Comparison of ENCODE assay signal across 15 cellular contexts in the genomic region with DNA sequence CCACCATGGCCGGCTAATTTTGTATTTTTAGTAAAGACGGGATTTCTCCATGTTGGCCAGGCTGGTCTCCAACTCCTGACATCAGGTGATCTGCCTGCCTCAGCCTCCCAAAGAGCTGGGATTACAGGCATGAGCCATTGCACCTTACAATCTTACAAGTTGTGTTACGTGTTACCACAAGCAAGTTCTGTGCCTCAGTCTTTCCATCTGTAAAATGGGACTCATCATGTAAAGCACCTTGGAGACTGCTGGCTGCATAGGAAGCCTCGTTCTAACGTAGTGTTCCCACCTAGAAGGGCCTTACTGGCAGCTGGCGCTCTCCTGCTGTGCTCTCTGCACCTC. TPM values are rescaled to one million over a fixed set of nuclear protein-coding genes. Genes with fewer than 3 reads are reported as not detected.
DNase-seq lines count a peak whose midpoint lies in the region; ATAC-seq, FAIRE-seq and TF ChIP-seq lines count a peak whose summit lies in the region.
"Had no signal": no experiment of that assay in that cellular context is flagged by ENCODE, and none has a peak within 500 bp of the region (broad histone marks: within the 10 kb centered on the region; RNA-seq: fewer than 3 reads in every experiment).

No MANE protein-coding gene starts in this region.

- POLR2A ChIA-PET in PC-3 (lab: Charles Lee; ENCODE audit: unreplicated experiment), result no interaction called here

- no peaks in the 10 kb centered on the region for H3K79me2 ChIP-seq in PC-3 (ENCODE audit: low read length)

- no TSS peak for BruUV-seq in PC-3 (replicated peaks; lab: Mats Ljungman, UMichigan)

- no peak for TF ChIP-seq CTCF in PC-3 (conservative IDR thresholded peaks at IDR 0.05; ENCODE audit: low read depth, low read length)
- no peak for TF ChIP-seq CTCF in brain (conservative IDR thresholded peaks at IDR 0.05)
- no peak for TF ChIP-seq CTCF in testis (IDR thresholded peaks at IDR 0.05)

- H3K27ac ChIP-seq in PC-3 (ENCODE audit: low read length), result no peak overlapping the region
- peak overlapping the region; percentile 68 for H3K27ac ChIP-seq in muscle layer of colon (ENCODE audit: low read depth, low read length)
- H3K27ac ChIP-seq in testis, result peak overlapping the region; percentile 80 to 88
- H3K27ac ChIP-seq: BLaER1, upper lobe of left lung had no signal

- peak overlapping the region; percentile 42 for H3K4me2 ChIP-seq in PC-3 (ENCODE audit: low read length)
- H3K4me2 ChIP-seq: BLaER1 had no signal

- no peak overlapping the region for H2AFZ ChIP-seq in PC-3 (ENCODE audit: low read length)

- peaks cover 37% of the 10 kb centered on the region for H3K4me1 Mint-ChIP-seq in brain
- peaks cover 7% of the 10 kb centered on the region for H3K4me1 Mint-ChIP-seq in activated T-cell treated with anti-CD3 and anti-CD28 coated beads, Interleukin-2, amount 50 U/mL, for 4 hours (ENCODE audit: low read depth)

- peaks cover 13% of the 10 kb centered on the region for H3K27me3 Mint-ChIP-seq in brain
- H3K27me3 Mint-ChIP-seq in activated T-cell treated with anti-CD3 and anti-CD28 coated beads, Interleukin-2, amount 50 U/mL, for 4 hours (ENCODE audit: low read depth), result no peaks in the 10 kb centered on the region

- no peak for DNase-seq in PC-3
- DNase-seq in testis, result no peak
- no peak for DNase-seq in cerebellum (ENCODE audit: low spot score)
- DNase-seq in activated T-cell treated with anti-CD3 and anti-CD28 coated beads, Interleukin-2, amount 50 U/mL, for 4 hours, result no peak
- DNase-seq in GM12892 (ENCODE audit: insufficient read length), result no peak
- DNase-seq: activated CD4-positive, CD25-positive, alpha-beta regulatory T cell treated with anti-CD3 and anti-CD28 coated beads, Interleukin-2, amount 50 U/mL, for 72 hours; central memory CD4-positive, alpha-beta T cell had no signal

- H3K27ac Mint-ChIP-seq in brain, result peak overlapping the region; percentile 36 to 96 (median 79)
- H3K27ac Mint-ChIP-seq: activated naive CD4-positive, alpha-beta T cell treated with anti-CD3 and anti-CD28 coated beads, Interleukin-2, amount 50 U/mL, for 72 hours; T-helper 2 cell treated with Interferon-gamma antibody and Interleukin-4, amounts not matched to agents 5 μg/mL and 100 μg/mL, for 36 hours had no signal

- H3K4me3 ChIP-seq in PC-3 (ENCODE audit: low read length), result no peak overlapping the region
- no peak overlapping the region for H3K4me3 ChIP-seq in muscle layer of colon (ENCODE audit: low read depth in 1 of 2, low read length in 2 of 2)
- H3K4me3 ChIP-seq in testis, result no peak overlapping the region
- H3K4me3 ChIP-seq: BLaER1, upper lobe of left lung had no signal

- 45 to 58% methylated on average over 5 to 6 of the region's 6 CpGs for WGBS in testis, 2 donors

- peaks cover 3% of the 10 kb centered on the region; the same call in 1 of the 2 replicates for H3K36me3 ChIP-seq in PC-3 (ENCODE audit: low read depth, low read length)
- H3K36me3 ChIP-seq in muscle layer of colon (ENCODE audit: insufficient read depth, low read length), result peaks cover 15% of the 10 kb centered on the region
- H3K36me3 ChIP-seq in testis (ENCODE audit: low read depth, missing control alignments), result no peaks in the 10 kb centered on the region

- no peaks in the 10 kb centered on the region for H3K9me2 ChIP-seq in PC-3 (replicated peaks; ENCODE audit: low read length)

- no peak for TF ChIP-seq POLR2A in testis (IDR thresholded peaks at IDR 0.05)
- no peak for TF ChIP-seq POLR2A in GM12892 (IDR thresholded peaks at IDR 0.05; ENCODE audit: low read depth, low read length)

- CTCF ChIA-PET in PC-3 (lab: Charles Lee), result no interaction called here

- no peaks in the 10 kb centered on the region for H3K9me3 ChIP-seq in PC-3 (ENCODE audit: low read length)
- no peaks in the 10 kb centered on the region for H3K9me3 ChIP-seq in muscle layer of colon (ENCODE audit: low read length)
- no peaks in the 10 kb centered on the region for H3K9me3 ChIP-seq in testis
- H3K9me3 ChIP-seq: BLaER1, upper lobe of left lung had no signal

- H3K27me3 ChIP-seq in PC-3 (ENCODE audit: low read length) (no peaks in the 10 kb centered on the region), muscle layer of colon (ENCODE audit: control insufficient read depth in 1 of 2, insufficient read depth in 2 of 2, low read length in 2 of 2) (no peaks in the 10 kb centered on the region), testis (no peaks in the 10 kb centered on the region)
- H3K27me3 ChIP-seq: BLaER1, upper lobe of left lung had no signal

- H3K9me3 Mint-ChIP-seq in brain, result no peaks in the 10 kb centered on the region
- no peaks in the 10 kb centered on the region for H3K9me3 Mint-ChIP-seq in activated T-cell treated with anti-CD3 and anti-CD28 coated beads, Interleukin-2, amount 50 U/mL, for 4 hours
- H3K9me3 Mint-ChIP-seq: activated naive CD4-positive, alpha-beta T cell treated with anti-CD3 and anti-CD28 coated beads, Interleukin-2, amount 50 U/mL, for 72 hours; T-helper 2 cell treated with Interferon-gamma antibody and Interleukin-4, amounts not matched to agents 5 μg/mL and 100 μg/mL, for 36 hours had no signal

- H3K9ac ChIP-seq in PC-3 (ENCODE audit: low read length), result no peak overlapping the region
- H3K9ac ChIP-seq in muscle layer of colon (ENCODE audit: low read length), result no peak overlapping the region
- H3K9ac ChIP-seq: BLaER1 had no signal

- no peak for FAIRE-seq in GM12892 (lab: Jason Lieb, UNC)
- FAIRE-seq: endothelial cell of umbilical vein had no signal

- peaks cover 4% of the 10 kb centered on the region for H3K36me3 Mint-ChIP-seq in brain
- H3K36me3 Mint-ChIP-seq in activated T-cell treated with anti-CD3 and anti-CD28 coated beads, Interleukin-2, amount 50 U/mL, for 4 hours (ENCODE audit: insufficient read depth), result peaks cover 4% of the 10 kb centered on the region
- H3K36me3 Mint-ChIP-seq: activated naive CD4-positive, alpha-beta T cell treated with anti-CD3 and anti-CD28 coated beads, Interleukin-2, amount 50 U/mL, for 72 hours had no signal

- ATAC-seq in PC-3, result no peak
- no peak for ATAC-seq in activated T-cell treated with anti-CD3 and anti-CD28 coated beads, Interleukin-2, amount 50 U/mL, for 4 hours
- ATAC-seq: activated naive CD4-positive, alpha-beta T cell treated with anti-CD3 and anti-CD28 coated beads, Interleukin-2, amount 50 U/mL, for 72 hours had no signal

- no peaks in the 10 kb centered on the region for H4K20me1 ChIP-seq in PC-3 (ENCODE audit: low read length)

- no peaks in the 10 kb centered on the region for H3F3A ChIP-seq in PC-3 (ENCODE audit: low read length, unreplicated experiment)

- H3K4me1 ChIP-seq in PC-3 (ENCODE audit: insufficient read depth, low read length), result peaks cover 14% of the 10 kb centered on the region
- peaks cover 15% of the 10 kb centered on the region for H3K4me1 ChIP-seq in muscle layer of colon (ENCODE audit: insufficient read depth, low read length)
- H3K4me1 ChIP-seq in testis, result peaks cover 22% of the 10 kb centered on the region

- intact Hi-C loops in PC-3 (cut with micrococcal nuclease), result no loop called here
- intact Hi-C loops in testis (cut with DNase I; ENCODE audit: low total_unique reads), result no loop called here

- H3K4me3 Mint-ChIP-seq in brain, result peak overlapping the region in 1 of 5 experiments; percentile 57
- no peak overlapping the region for H3K4me3 Mint-ChIP-seq in activated T-cell treated with anti-CD3 and anti-CD28 coated beads, Interleukin-2, amount 50 U/mL, for 4 hours
- H3K4me3 Mint-ChIP-seq: T-helper 2 cell treated with Interferon-gamma antibody and Interleukin-4, amounts not matched to agents 5 μg/mL and 100 μg/mL, for 36 hours had no signal

RNA-seq across cellular contexts. Expression of a gene that starts 10.0 kb away (rescaled TPM):
- total RNA-seq in PC-3 (2014; rRNA removed) (62.3 and 98.4 TPM in 2 replicates), testis (100 to 1,000 TPM; 139 to 149 TPM), cerebellum (51.0 TPM)
- polyA plus RNA-seq in brain (ENCODE audit: insufficient read depth, low read depth, low replicate concordance) (152 TPM), testis (ENCODE audit: insufficient read depth, low read depth, low replicate concordance) (152 TPM)
- 10 to 100 TPM; 28.2 to 33.9 (median 30.9) TPM for total RNA-seq in activated T-cell treated with anti-CD3 and anti-CD28 coated beads, Interleukin-2, amount 50 U/mL, for 4 hours
- 25.1 TPM for polyA plus RNA-seq in GM12892 (2012; ENCODE audit: missing spikeins)

RNA-seq across cellular contexts. Expression of a gene that starts 20.0 kb away (rescaled TPM):
- total RNA-seq in PC-3 (2014; rRNA removed) (0.07 TPM in 1 of 2 replicates, not detected in the other), testis (1 to 10 TPM; 3.5 to 6.0 TPM), cerebellum (18.1 TPM)
- polyA plus RNA-seq in brain (ENCODE audit: insufficient read depth, low read depth, low replicate concordance) (145 TPM), testis (ENCODE audit: insufficient read depth, low read depth, low replicate concordance) (1.7 TPM)
- under 1 TPM in 1 of 3 donors, not detected in 2; 0.19 TPM for total RNA-seq in activated T-cell treated with anti-CD3 and anti-CD28 coated beads, Interleukin-2, amount 50 U/mL, for 4 hours
- 0.42 TPM for polyA plus RNA-seq in GM12892 (2012; ENCODE audit: missing spikeins)
- total RNA-seq: endothelial cell of umbilical vein had no signal
- polyA plus RNA-seq: endothelial cell of umbilical vein had no signal

RNA-seq across cellular contexts. Expression of a gene that starts 35.4 kb away (rescaled TPM):
- 75.4 and 87.9 TPM in 2 replicates for total RNA-seq in PC-3 (2014; rRNA removed)
- 116 TPM for polyA plus RNA-seq in brain (ENCODE audit: insufficient read depth, low read depth, low replicate concordance)
- total RNA-seq in testis, result 10 to 100 TPM; 27.0 to 47.6 TPM
- 90.0 TPM for polyA plus RNA-seq in testis (ENCODE audit: insufficient read depth, low read depth, low replicate concordance)
- total RNA-seq in cerebellum, result 4.3 TPM
- total RNA-seq in activated T-cell treated with anti-CD3 and anti-CD28 coated beads, Interleukin-2, amount 50 U/mL, for 4 hours, result 100 to 1,000 TPM; 167 to 201 (median 190) TPM
- polyA plus RNA-seq in GM12892 (2012; ENCODE audit: missing spikeins), result 128 TPM

RNA-seq across cellular contexts. Expression of a gene that starts 36.1 kb away (rescaled TPM):
- total RNA-seq in PC-3 (2014; rRNA removed) (not detected in 2 replicates), testis (under 1 TPM in 1 of 2 donors, not detected in 1; 0.25 TPM), cerebellum (not detected)
- polyA plus RNA-seq in brain (ENCODE audit: insufficient read depth, low read depth, low replicate concordance) (not detected), testis (ENCODE audit: insufficient read depth, low read depth, low replicate concordance) (1.6 TPM)
- total RNA-seq in activated T-cell treated with anti-CD3 and anti-CD28 coated beads, Interleukin-2, amount 50 U/mL, for 4 hours, result not detected
- 0.53 TPM for polyA plus RNA-seq in GM12892 (2012; ENCODE audit: missing spikeins)
- total RNA-seq: activated naive CD4-positive, alpha-beta T cell treated with anti-CD3 and anti-CD28 coated beads, Interleukin-2, amount 50 U/mL, for 72 hours; endothelial cell of umbilical vein; mucosa of gallbladder had no signal
- polyA plus RNA-seq: endothelial cell of umbilical vein had no signal

RNA-seq across cellular contexts. Expression of a gene that starts 43.4 kb away (rescaled TPM):
- not detected in 2 replicates for total RNA-seq in PC-3 (2014; rRNA removed)
- polyA plus RNA-seq in brain (ENCODE audit: insufficient read depth, low read depth, low replicate concordance), result not detected
- total RNA-seq in testis, result under 1 TPM in 1 of 2 donors, not detected in 1; 0.71 TPM
- 1.4 TPM for polyA plus RNA-seq in testis (ENCODE audit: insufficient read depth, low read depth, low replicate concordance)
- 1.1 TPM for total RNA-seq in cerebellum
- total RNA-seq in activated T-cell treated with anti-CD3 and anti-CD28 coated beads, Interleukin-2, amount 50 U/mL, for 4 hours, result not detected
- polyA plus RNA-seq in GM12892 (2012; ENCODE audit: missing spikeins), result not detected
- total RNA-seq: activated naive CD4-positive, alpha-beta T cell treated with anti-CD3 and anti-CD28 coated beads, Interleukin-2, amount 50 U/mL, for 72 hours; endothelial cell of umbilical vein; mucosa of gallbladder; upper lobe of left lung had no signal
- polyA plus RNA-seq: endothelial cell of umbilical vein had no signal
